In genomic region chr3:33658971-33659848, GRCh38 we compare ENCODE assay signal across 8 cellular contexts. TPM values are rescaled to one million over a fixed set of nuclear protein-coding genes. Genes with fewer than 3 reads are reported as not detected.
A peak's percentile ranks its signal among the peaks of the same experiment; 100 is the strongest.
DNase-seq lines count a peak whose midpoint lies in the region; ATAC-seq, FAIRE-seq and TF ChIP-seq lines count a peak whose summit lies in the region.

No MANE protein-coding gene starts in this region.

- H3K27ac Mint-ChIP-seq in astrocyte (ENCODE audit: unreplicated experiment) (peak overlapping the region; percentile 29), osteocyte (ENCODE audit: unreplicated experiment) (peak overlapping the region; percentile 75)

- peaks cover 23% of the 10 kb centered on the region for H3K4me1 ChIP-seq in astrocyte (ENCODE audit: insufficient read depth, low read length)

- FAIRE-seq in astrocyte (lab: Jason Lieb, UNC): peak; percentile 71

- H3K27me3 Mint-ChIP-seq in astrocyte (ENCODE audit: low read depth, unreplicated experiment): no peaks in the 10 kb centered on the region
- no peaks in the 10 kb centered on the region for H3K27me3 Mint-ChIP-seq in osteocyte (ENCODE audit: unreplicated experiment)

- H3K4me1 Mint-ChIP-seq in astrocyte (ENCODE audit: low read depth, unreplicated experiment) (peaks cover 20% of the 10 kb centered on the region), osteocyte (ENCODE audit: unreplicated experiment) (peaks cover 44% of the 10 kb centered on the region)

- TF ChIP-seq CTCF in astrocyte (IDR thresholded peaks at IDR 0.05; ENCODE audit: insufficient read depth, low read depth, low read length) (no peak), osteocyte (IDR thresholded peaks at IDR 0.05) (no peak)

- peak; percentile 83 for DNase-seq in DMS153 treated with DMSO at 0.1 percent for 48 hours (lab: John Stamatoyannopoulos, UW; ENCODE audit: unreplicated experiment)
- DNase-seq in NCI-H526 treated with DMSO at 0.1 percent for 48 hours (lab: John Stamatoyannopoulos, UW): peak; percentile 91
- peak; percentile 73 for DNase-seq in astrocyte (ENCODE audit: low read depth)
- peak; percentile 73 for DNase-seq in left cardiac atrium
- no peak for DNase-seq in osteocyte (ENCODE audit: extremely low spot score, unreplicated experiment)
- DNase-seq in effector CD4-positive, alpha-beta T cell: no peak

- H3K27me3 ChIP-seq in astrocyte (ENCODE audit: insufficient read depth, low read length): no peaks in the 10 kb centered on the region

- H3K36me3 Mint-ChIP-seq in astrocyte (ENCODE audit: low read depth, unreplicated experiment) (no peaks in the 10 kb centered on the region), osteocyte (ENCODE audit: unreplicated experiment) (no peaks in the 10 kb centered on the region)

- no peaks in the 10 kb centered on the region for H4K20me1 ChIP-seq in astrocyte (ENCODE audit: insufficient read depth, low read length)

- H3K4me3 Mint-ChIP-seq in astrocyte (ENCODE audit: unreplicated experiment) (peak overlapping the region; percentile 79), osteocyte (ENCODE audit: unreplicated experiment) (peak overlapping the region; percentile 74)

- intact Hi-C loops in left cardiac atrium (cut with DNase I): no loop called here

- H3K36me3 ChIP-seq in astrocyte (ENCODE audit: insufficient read depth, low read length): no peaks in the 10 kb centered on the region

- H2AFZ ChIP-seq in astrocyte (ENCODE audit: low read depth, low read length): peak overlapping the region; percentile 48

- H3K9ac ChIP-seq in astrocyte (ENCODE audit: low read length): peak overlapping the region; percentile 61

- H3K9me3 Mint-ChIP-seq in astrocyte (ENCODE audit: unreplicated experiment) (no peaks in the 10 kb centered on the region), osteocyte (ENCODE audit: unreplicated experiment) (no peaks in the 10 kb centered on the region)

- peaks cover 18% of the 10 kb centered on the region for H3K79me2 ChIP-seq in astrocyte (ENCODE audit: insufficient read depth, low read length)

- peak; percentile 85 for ATAC-seq in GM19463 (IDR thresholded peaks at IDR 0.05; ENCODE audit: unreplicated experiment)
- peak; percentile 88 for ATAC-seq in HG03460 (IDR thresholded peaks at IDR 0.05; ENCODE audit: unreplicated experiment)
- peak; percentile 99 for ATAC-seq in left cardiac atrium

- H3K9me3 ChIP-seq in astrocyte (ENCODE audit: insufficient read depth, low read depth, low read length): no peaks in the 10 kb centered on the region

- H3K27ac ChIP-seq in astrocyte (ENCODE audit: low read depth, low read length): peak overlapping the region; percentile 45

- peak overlapping the region; percentile 49 for H3K4me3 ChIP-seq in astrocyte (ENCODE audit: insufficient read depth, low read depth, low read length)

- peak overlapping the region; percentile 87 for H3K4me2 ChIP-seq in astrocyte (ENCODE audit: low read length)

RNA-seq across cellular contexts. Expression of gene CLASP2, which starts 58.8 kb away (rescaled TPM):
- 56.3 and 65.0 TPM in 2 replicates for total RNA-seq in astrocyte
- 10 to 100 TPM; 52.9 to 61.4 TPM for total RNA-seq in left cardiac atrium
- 42.6 and 51.2 TPM in 2 replicates for total RNA-seq in osteocyte

Comparison
In these comparisons a context has a peak if more than half of its experiments do, and no peak if none do; other contexts are left out.
1. DNase-seq: peak in DMS153 treated with DMSO at 0.1 percent for 48 hours (single experiment), NCI-H526 treated with DMSO at 0.1 percent for 48 hours (single experiment), astrocyte (single experiment) and left cardiac atrium (single experiment); none in osteocyte (single experiment) and effector CD4-positive, alpha-beta T cell (single experiment).
2. Peak in every context shown above with its lines, with median percentiles within 50 percentile points of each other: ATAC-seq.